8 cellular contexts compared by ENCODE assay signal in the genomic region with DNA sequence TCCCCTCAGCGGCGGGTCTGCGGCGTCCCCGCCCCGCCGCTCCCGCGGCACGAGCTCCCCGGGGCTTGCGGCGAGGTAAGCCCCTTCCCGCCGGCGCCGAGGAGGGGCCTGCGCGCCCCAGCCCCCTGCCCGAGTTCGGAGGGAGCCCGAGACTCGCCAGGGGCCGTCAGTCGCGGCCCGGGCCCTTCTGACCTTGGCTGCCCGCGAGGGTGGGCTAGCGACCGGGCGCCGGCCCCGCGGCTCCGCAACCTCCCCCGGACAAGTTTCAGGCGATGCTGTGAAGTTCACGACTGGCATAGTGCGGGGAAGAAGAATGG. TPM values are rescaled to one million over a fixed set of nuclear protein-coding genes. Genes with fewer than 3 reads are reported as not detected.
DNase-seq lines count a peak whose midpoint lies in the region; ATAC-seq and TF ChIP-seq lines count a peak whose summit lies in the region.

No MANE protein-coding gene starts in this region.

- no peaks in the 10 kb centered on the region for H3K9me1 ChIP-seq in IMR-90 (ENCODE audit: insufficient read depth, low read length)

- 38% methylated on average over 8 of the region's 40 CpGs; no CpG with 5 or more reads in 1 of the 2 experiments for WGBS in IMR-90 (ENCODE audit: extremely low coverage in 2 of 2, insufficient read length in 1 of 2), 2 experiments

- H3K4ac ChIP-seq in IMR-90 (ENCODE audit: low read depth, low read length): no peak overlapping the region

- peak overlapping the region; percentile 85 for H3K4me2 ChIP-seq in DOHH2 (ENCODE audit: low read length)
- peak overlapping the region; percentile 99 for H3K4me2 ChIP-seq in IMR-90 (ENCODE audit: low read depth, low read length)

- H3K9me2 ChIP-seq in DOHH2 (replicated peaks; ENCODE audit: control insufficient read depth, low read length): no peaks in the 10 kb centered on the region

- H3K27me3 Mint-ChIP-seq in chondrocyte (ENCODE audit: low read depth): no peaks in the 10 kb centered on the region

- H4K8ac ChIP-seq in IMR-90 (ENCODE audit: low read depth in 2 of 2, low read length in 2 of 2): no peak overlapping the region

- H3K23ac ChIP-seq in IMR-90 (ENCODE audit: low read depth, low read length): peak overlapping the region; percentile 13; the same call in 1 of the 2 replicates

- H3K56ac ChIP-seq in IMR-90 (ENCODE audit: extremely low read depth, insufficient read depth, low read length): no peak overlapping the region

- TF ChIP-seq RAD21 in IMR-90 (IDR thresholded peaks at IDR 0.05; ENCODE audit: low read length): no peak

- POLR2A ChIA-PET in IMR-90 (lab: Charles Lee; ENCODE audit: unreplicated experiment) (no interaction called here), GM10248 (lab: Yijun Ruan, JAX) (interaction anchor here (0.6 to 0.8 kb wide), 2 partner anchors 461 to 700 kb away, joined by 4 read pairs; no protein-coding TSS in a partner anchor)

- H4K20me1 ChIP-seq in DOHH2 (ENCODE audit: control insufficient read depth, insufficient read depth, low read depth, low read length): no peaks in the 10 kb centered on the region
- no peaks in the 10 kb centered on the region; the same call in 1 of the 2 replicates for H4K20me1 ChIP-seq in IMR-90 (ENCODE audit: insufficient read depth, low read length)

- peaks cover 3 to 11% of the 10 kb centered on the region in 2 experiments; a peak in 3 of 4 replicates for H3K79me1 ChIP-seq in IMR-90 (ENCODE audit: low read depth in 1 of 2, low read length in 2 of 2)

- no peak overlapping the region for H2BK20ac ChIP-seq in IMR-90 (ENCODE audit: low read depth, low read length)

- H3K36me3 Mint-ChIP-seq in chondrocyte (ENCODE audit: low read depth): no peaks in the 10 kb centered on the region

- no peak overlapping the region for H4K5ac ChIP-seq in IMR-90 (ENCODE audit: low read depth, low read length)

- no peak overlapping the region for H3K14ac ChIP-seq in IMR-90 (replicated peaks; ENCODE audit: low read depth, low read length)

- H3K36me3 ChIP-seq in DOHH2 (ENCODE audit: control insufficient read depth, low read length) (no peaks in the 10 kb centered on the region), IMR-90 (ENCODE audit: control insufficient read depth, insufficient read depth, low read length) (0 out of 2 replicates have a peak, but pooled peaks cover 1% of the 10 kb centered on the region), muscle layer of colon (ENCODE audit: insufficient read depth, low read length) (no peaks in the 10 kb centered on the region)

- dilution Hi-C loops in IMR-90 (cut with HindIII; ENCODE audit: low sequenced_read_pairs, unreplicated experiment): no loop called here

- H2BK120ac ChIP-seq in IMR-90 (ENCODE audit: low read depth, low read length): no peak overlapping the region

- H3K9me3 Mint-ChIP-seq in chondrocyte (ENCODE audit: low read depth): no peaks in the 10 kb centered on the region

- H4K91ac ChIP-seq in IMR-90 (ENCODE audit: insufficient read depth, low read depth, low read length): no peak overlapping the region

- H3K9me3 ChIP-seq in DOHH2 (ENCODE audit: control insufficient read depth, insufficient read depth, low read length) (no peaks in the 10 kb centered on the region), IMR-90 (ENCODE audit: control insufficient read depth, insufficient read depth, low read length) (no peaks in the 10 kb centered on the region), muscle layer of colon (ENCODE audit: low read length) (no peaks in the 10 kb centered on the region)

- H2AK5ac ChIP-seq in IMR-90 (ENCODE audit: low read depth, low read length): no peak overlapping the region

- H3K9ac ChIP-seq in IMR-90 (ENCODE audit: low read depth, low read length) (peak overlapping the region; percentile 72), muscle layer of colon (ENCODE audit: low read length) (peak overlapping the region; percentile 29)

- H2AK9ac ChIP-seq in IMR-90 (replicated peaks; ENCODE audit: low read depth, low read length, poor library complexity): peak overlapping the region; percentile 71

- intact Hi-C loops in IMR-90 (cut with micrococcal nuclease): loop anchor here (10.0 kb wide), 1 partner anchor 149 kb away; no protein-coding TSS in a partner anchor

- peaks cover 12% of the 10 kb centered on the region; the same call in 1 of the 2 replicates for H3K4me1 ChIP-seq in DOHH2 (ENCODE audit: control insufficient read depth, low read length)
- peaks cover 3% of the 10 kb centered on the region; the same call in 1 of the 2 replicates for H3K4me1 ChIP-seq in IMR-90 (ENCODE audit: control insufficient read depth, insufficient read depth, low read length)
- no peaks in the 10 kb centered on the region for H3K4me1 ChIP-seq in muscle layer of colon (ENCODE audit: insufficient read depth, low read length)

- H3K4me1 Mint-ChIP-seq in chondrocyte (ENCODE audit: low read depth): peaks cover 32% of the 10 kb centered on the region

- no peak for TF ChIP-seq POLR2A in IMR-90 (IDR thresholded peaks at IDR 0.05; ENCODE audit: low read depth, low read length)

- no TSS peak for BruUV-seq in IMR-90 (replicated peaks; lab: Mats Ljungman, UMichigan)

- peak overlapping the region; percentile 75 for H3K4me3 Mint-ChIP-seq in chondrocyte (ENCODE audit: unreplicated experiment)

- no peak overlapping the region for H3K18ac ChIP-seq in IMR-90 (ENCODE audit: low read depth, low read length)

- TF ChIP-seq CTCF in DOHH2 (IDR thresholded peaks at IDR 0.05; ENCODE audit: low read depth, low read length, poor library complexity, severe bottlenecking): no peak
- TF ChIP-seq CTCF in IMR-90 (conservative IDR thresholded peaks at IDR 0.05; ENCODE audit: low read depth, low read length): no peak
- TF ChIP-seq CTCF in chondrocyte (IDR thresholded peaks at IDR 0.05): no peak
- no peak for TF ChIP-seq CTCF in GM10248 (IDR thresholded peaks at IDR 0.05; ENCODE audit: control extremely low read depth, extremely low read depth, low read depth, missing control alignments)

- DNase-seq in IMR-90 (no peak), chondrocyte (ENCODE audit: low spot score) (no peak), G401 (ENCODE audit: low spot score) (no peak), NCI-H146 treated with DMSO at 0.1 percent for 48 hours (lab: John Stamatoyannopoulos, UW; ENCODE audit: unreplicated experiment) (no peak), GM10248 (ENCODE audit: extremely low spot score) (no peak)

- H3K27ac ChIP-seq in DOHH2 (ENCODE audit: low read depth, low read length) (no peak overlapping the region), IMR-90 (ENCODE audit: insufficient read depth, low read length) (peak overlapping the region; percentile 60; the same call in 1 of the 2 replicates), muscle layer of colon (ENCODE audit: low read depth, low read length) (peak overlapping the region; percentile 68)

- no peaks in the 10 kb centered on the region for H3K79me2 ChIP-seq in DOHH2 (ENCODE audit: control insufficient read depth, low read length)

- H3K4me3 ChIP-seq in DOHH2 (ENCODE audit: low read length): peak overlapping the region; percentile 76
- peak overlapping the region; percentile 55 for H3K4me3 ChIP-seq in IMR-90 (ENCODE audit: insufficient read depth, low read depth, low read length)
- peak overlapping the region; percentile 33 to 87 for H3K4me3 ChIP-seq in muscle layer of colon (ENCODE audit: low read depth in 1 of 2, low read length in 2 of 2)

- H3K27me3 ChIP-seq in DOHH2 (ENCODE audit: control insufficient read depth, low read length) (peaks cover 10% of the 10 kb centered on the region), IMR-90 (ENCODE audit: control insufficient read depth, insufficient read depth, low read length) (no peaks in the 10 kb centered on the region), muscle layer of colon (ENCODE audit: control insufficient read depth in 1 of 2, insufficient read depth in 2 of 2, low read length in 2 of 2) (peaks cover 0 to 8% of the 10 kb centered on the region in 2 donors)

- CTCF ChIA-PET in IMR-90 (lab: Yijun Ruan, JAX): no interaction called here
- CTCF ChIA-PET in GM10248 (lab: Yijun Ruan, JAX): interaction anchor here (2.3 kb wide), 1 partner anchor 16 kb away, joined by 7 read pairs; no protein-coding TSS in a partner anchor

- no peak for ATAC-seq in IMR-90 (ENCODE audit: low read depth)
- ATAC-seq in HG02970 (IDR thresholded peaks at IDR 0.05; ENCODE audit: low FRiP score, unreplicated experiment): no peak

- peak overlapping the region; percentile 53 for H3K27ac Mint-ChIP-seq in chondrocyte (ENCODE audit: unreplicated experiment)

- no peaks in the 10 kb centered on the region for H3F3A ChIP-seq in DOHH2 (ENCODE audit: control insufficient read depth, insufficient read depth)

- in situ Hi-C loops in IMR-90 (cut with MboI; ENCODE audit: low sequenced_read_pairs) (loop anchor here (10.0 kb wide), 1 partner anchor 259 kb away; no protein-coding TSS in a partner anchor), G401 (cut with HindIII; ENCODE audit: low sequenced_read_pairs) (no loop called here)

- H2BK5ac ChIP-seq in IMR-90 (ENCODE audit: low read depth, low read length, poor library complexity, severe bottlenecking): no peak overlapping the region

- H2BK15ac ChIP-seq in IMR-90 (ENCODE audit: low read depth, low read length): no peak overlapping the region

- H2AFZ ChIP-seq in IMR-90 (replicated peaks; ENCODE audit: low read length, poor library complexity): peak overlapping the region; percentile 89

TF ChIP-seq in IMR-90, 13 proteins besides CTCF, POLR2A, EP300 and RAD21 (continues in another document):
- no peak for TF ChIP-seq FOS (IDR thresholded peaks at IDR 0.05; ENCODE audit: low read depth, low read length)
- no peak for TF ChIP-seq CHD1 (IDR thresholded peaks at IDR 0.05; ENCODE audit: low read depth, low read length)
- TF ChIP-seq BHLHE40 (IDR thresholded peaks at IDR 0.05; ENCODE audit: low read depth, low read length): no peak
- no peak for TF ChIP-seq RFX5 (IDR thresholded peaks at IDR 0.05; ENCODE audit: low read depth, low read length)
- TF ChIP-seq, protein P1, sequence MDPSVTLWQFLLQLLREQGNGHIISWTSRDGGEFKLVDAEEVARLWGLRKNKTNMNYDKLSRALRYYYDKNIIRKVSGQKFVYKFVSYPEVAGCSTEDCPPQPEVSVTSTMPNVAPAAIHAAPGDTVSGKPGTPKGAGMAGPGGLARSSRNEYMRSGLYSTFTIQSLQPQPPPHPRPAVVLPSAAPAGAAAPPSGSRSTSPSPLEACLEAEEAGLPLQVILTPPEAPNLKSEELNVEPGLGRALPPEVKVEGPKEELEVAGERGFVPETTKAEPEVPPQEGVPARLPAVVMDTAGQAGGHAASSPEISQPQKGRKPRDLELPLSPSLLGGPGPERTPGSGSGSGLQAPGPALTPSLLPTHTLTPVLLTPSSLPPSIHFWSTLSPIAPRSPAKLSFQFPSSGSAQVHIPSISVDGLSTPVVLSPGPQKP (IDR thresholded peaks at IDR 0.05; ENCODE audit: borderline replicate concordance, low read depth, low read length): no peak
- TF ChIP-seq MAFK (IDR thresholded peaks at IDR 0.05; ENCODE audit: low read depth, low read length): no peak
- no peak for TF ChIP-seq NFE2L2 (IDR thresholded peaks at IDR 0.05; ENCODE audit: low read depth, low read length)

RNA-seq across cellular contexts. Expression of a gene that starts 0.6 kb away (rescaled TPM):
- 8.1 and 9.7 TPM in 2 replicates for total RNA-seq in IMR-90 (2012; rRNA removed)
- polyA plus RNA-seq in IMR-90 (2012; rRNA removed): 2.7 and 3.5 TPM in 2 replicates
- 0.69 and 0.71 TPM in 2 replicates for polyA plus RNA-seq in IMR-90 (2012; cell fraction: cytosol; rRNA removed)
- 1.4 and 7.4 TPM in 2 replicates for polyA plus RNA-seq in IMR-90 (2012; cell fraction: nucleus; rRNA removed; ENCODE audit: low replicate concordance)
- 20.7 to 22.1 TPM (median 21.6 TPM) in 3 replicates for total RNA-seq in chondrocyte
- not detected in 2 replicates for total RNA-seq in G401 (2014; rRNA removed; shearing (Covaris generic))
